In genomic region chr10:61918140-61918539, GRCh38 we compare ENCODE assay signal across 17 cellular contexts.
"Had no signal": no experiment of that assay in that cellular context is flagged by ENCODE, and none has a peak within 500 bp of the region (broad histone marks: within the 10 kb centered on the region; RNA-seq: fewer than 3 reads in every experiment).

No MANE protein-coding gene starts in this region.

- H3K4me1 Mint-ChIP-seq: endodermal cell had no signal

- H3K4me3 Mint-ChIP-seq: activated CD8-positive, alpha-beta T cell treated with anti-CD3 and anti-CD28 coated beads, Interleukin-2, amount 10 ng/mL, durations not matched to agents 7 days and 5 days; endodermal cell; type B pancreatic cell had no signal

- ATAC-seq: activated CD8-positive, alpha-beta T cell treated with anti-CD3 and anti-CD28 coated beads, Interleukin-2, amount 10 ng/mL, durations not matched to agents 7 days and 5 days; lower lobe of right lung; naive thymus-derived CD4-positive, alpha-beta T cell; sciatic nerve had no signal

- H3K27me3 Mint-ChIP-seq: naive thymus-derived CD4-positive, alpha-beta T cell; type B pancreatic cell had no signal

- H3K27ac Mint-ChIP-seq: activated CD8-positive, alpha-beta T cell treated with anti-CD3 and anti-CD28 coated beads, Interleukin-2, amount 10 ng/mL, durations not matched to agents 7 days and 5 days; endodermal cell; type B pancreatic cell had no signal

- H3K27ac ChIP-seq: lower lobe of right lung had no signal

- DNase-seq: activated CD8-positive, alpha-beta memory T cell treated with anti-CD3 and anti-CD28 coated beads, Interleukin-2, amount 50 U/mL, for 48 hours; activated CD8-positive, alpha-beta T cell treated with anti-CD3 and anti-CD28 coated beads, Interleukin-2, amount 10 ng/mL, durations not matched to agents 7 days and 5 days; activated naive CD4-positive, alpha-beta T cell treated with anti-CD3 and anti-CD28 coated beads, Interleukin-2, amount 50 U/mL, for 16 hours; anterior cingulate cortex; dermis blood vessel endothelial cell; endodermal cell; hypothalamus; lower lobe of right lung; midbrain; naive thymus-derived CD4-positive, alpha-beta T cell; nucleus accumbens; stimulated activated CD4-positive, alpha-beta T cell treated with anti-CD3 and anti-CD28 coated beads, Interleukin-2, amount 100 ng/mL, for 24 hours; stimulated activated naive CD4-positive, alpha-beta T cell treated with Interleukin-2 at 50 U/mL for 16 hours; T-helper 9 cell had no signal

- H3K4me3 ChIP-seq: lower lobe of right lung, prostate gland had no signal

- H3K36me3 ChIP-seq: lower lobe of right lung, prostate gland had no signal

- H3K9me3 ChIP-seq: prostate gland had no signal

- H3K4me1 ChIP-seq: lower lobe of right lung had no signal
